10 cellular contexts compared by ENCODE assay signal in genomic region chr13:23921451-23921888, GRCh38. TPM values are rescaled to one million over a fixed set of nuclear protein-coding genes. Genes with fewer than 3 reads are reported as not detected.
DNase-seq lines count a peak whose midpoint lies in the region; ATAC-seq, FAIRE-seq and TF ChIP-seq lines count a peak whose summit lies in the region.
"Had no signal": no experiment of that assay in that cellular context is flagged by ENCODE, and none has a peak within 500 bp of the region (broad histone marks: within the 10 kb centered on the region; RNA-seq: fewer than 3 reads in every experiment).

No MANE protein-coding gene starts in this region.

- H3K9me3 ChIP-seq in Karpas-422 (ENCODE audit: low read length), result no peaks in the 10 kb centered on the region
- no peaks in the 10 kb centered on the region for H3K9me3 ChIP-seq in SJCRH30 (replicated peaks)
- H3K9me3 ChIP-seq in osteoblast (ENCODE audit: low read depth, low read length), result no peaks in the 10 kb centered on the region

- ATAC-seq in HG02938 (IDR thresholded peaks at IDR 0.05; ENCODE audit: unreplicated experiment) (no peak), GM21825 (IDR thresholded peaks at IDR 0.05; ENCODE audit: unreplicated experiment) (no peak), HG02852 (IDR thresholded peaks at IDR 0.05; ENCODE audit: unreplicated experiment) (no peak)

- H3K4me2 ChIP-seq in Karpas-422 (ENCODE audit: low read depth, low read length, poor library complexity, severe bottlenecking) (no peak overlapping the region), osteoblast (ENCODE audit: insufficient read depth, low read length) (no peak overlapping the region)

- H3K4me1 ChIP-seq in Karpas-422 (ENCODE audit: low read length) (no peaks in the 10 kb centered on the region), SJCRH30 (no peaks in the 10 kb centered on the region), osteoblast (ENCODE audit: insufficient read depth, low read length) (no peaks in the 10 kb centered on the region)

- H3K4me3 ChIP-seq in Karpas-422 (ENCODE audit: low read length) (no peak overlapping the region), SJCRH30 (no peak overlapping the region), fibroblast of mammary gland (ENCODE audit: control insufficient read depth, low read depth, low read length) (no peak overlapping the region), osteoblast (ENCODE audit: insufficient read depth, low read length) (no peak overlapping the region)
- H3K4me3 ChIP-seq: skin epidermis had no signal

- peak; percentile 94 for FAIRE-seq in G401.6 (lab: Jason Lieb, UNC)

- H2AFZ ChIP-seq in Karpas-422 (ENCODE audit: low read length) (no peak overlapping the region), osteoblast (ENCODE audit: low read length) (no peak overlapping the region)

- H3K27me3 ChIP-seq in Karpas-422 (ENCODE audit: low read length) (no peaks in the 10 kb centered on the region), SJCRH30 (no peaks in the 10 kb centered on the region), osteoblast (ENCODE audit: insufficient read depth, low read length) (no peaks in the 10 kb centered on the region)

- H3K79me2 ChIP-seq in Karpas-422 (ENCODE audit: low read length) (no peaks in the 10 kb centered on the region), osteoblast (ENCODE audit: insufficient read depth, low read length) (no peaks in the 10 kb centered on the region)

- DNase-seq in Karpas-422, result peak; percentile 69
- DNase-seq in SJCRH30, result peak; percentile 22 to 82
- DNase-seq in fibroblast of mammary gland (ENCODE audit: low read depth), result peak; percentile 67
- DNase-seq in osteoblast (ENCODE audit: insufficient read length, low spot score, missing footprints), result no peak

- no peak overlapping the region for H3K9ac ChIP-seq in Karpas-422 (ENCODE audit: low read length)

- H3K36me3 ChIP-seq in Karpas-422 (ENCODE audit: insufficient read depth, low read length), result no peaks in the 10 kb centered on the region
- no peaks in the 10 kb centered on the region for H3K36me3 ChIP-seq in SJCRH30
- no peaks in the 10 kb centered on the region for H3K36me3 ChIP-seq in osteoblast (ENCODE audit: insufficient read depth, low read length)

- TF ChIP-seq CTCF in fibroblast of mammary gland (conservative IDR thresholded peaks at IDR 0.05; ENCODE audit: control insufficient read depth, insufficient read depth, low read depth, low read length), result peak; percentile 71
- peak; percentile 73 for TF ChIP-seq CTCF in osteoblast (IDR thresholded peaks at IDR 0.05; ENCODE audit: extremely low read depth, low read depth, low read length)

- H3K27ac ChIP-seq in Karpas-422 (ENCODE audit: low read length), result no peak overlapping the region
- H3K27ac ChIP-seq in SJCRH30, result no peak overlapping the region
- H3K27ac ChIP-seq in osteoblast (ENCODE audit: low read depth, low read length), result no peak overlapping the region
- H3K27ac ChIP-seq: skin epidermis had no signal

- H4K20me1 ChIP-seq in Karpas-422 (ENCODE audit: insufficient read depth, low read depth, low read length) (no peaks in the 10 kb centered on the region), osteoblast (ENCODE audit: insufficient read depth, low read length) (no peaks in the 10 kb centered on the region)

- no peaks in the 10 kb centered on the region for H3K9me2 ChIP-seq in Karpas-422 (replicated peaks; ENCODE audit: insufficient read depth, low read length)

RNA-seq across cellular contexts. Expression of gene C1QTNF9B, which starts 24.2 kb away (rescaled TPM):
- not detected in 2 replicates for total RNA-seq in Karpas-422 (2014; rRNA removed; shearing (Covaris generic); ENCODE audit: low replicate concordance)
- total RNA-seq in SJCRH30 (2014; rRNA removed; shearing (Covaris generic)), result not detected in 2 replicates
- total RNA-seq in osteoblast, result not detected in 2 replicates
- total RNA-seq: activated CD8-positive, alpha-beta memory T cell treated with anti-CD3 and anti-CD28 coated beads for 36 hours had no signal

RNA-seq across cellular contexts. Expression of gene MIPEP, which starts 32.3 kb away (rescaled TPM):
- total RNA-seq in Karpas-422 (2014; rRNA removed; shearing (Covaris generic); ENCODE audit: low replicate concordance), result 10.2 and 10.5 TPM in 2 replicates
- total RNA-seq in SJCRH30 (2014; rRNA removed; shearing (Covaris generic)), result 11.5 and 18.0 TPM in 2 replicates
- 29.3 and 33.3 TPM in 2 replicates for total RNA-seq in osteoblast
